11 cellular contexts compared by ENCODE assay signal in the genomic region with DNA sequence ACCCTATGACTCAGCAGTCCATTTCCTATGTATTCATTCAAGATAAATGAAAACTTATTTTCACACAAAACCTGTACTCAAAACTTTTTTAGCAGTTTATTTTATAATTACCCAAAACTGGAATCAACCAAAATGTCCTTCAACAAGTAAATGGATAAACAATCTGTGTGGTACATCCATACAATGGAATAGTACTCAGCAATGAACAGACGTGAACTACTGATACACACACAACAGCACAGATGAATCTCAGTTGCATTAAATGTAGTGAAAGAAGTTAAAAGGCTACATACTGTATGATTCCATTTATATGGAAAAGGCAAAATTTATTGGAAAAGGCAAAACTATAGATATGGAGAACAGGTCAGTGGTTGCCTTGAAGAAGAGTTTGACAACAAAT.
"Had no signal": no experiment of that assay in that cellular context is flagged by ENCODE, and none has a peak within 500 bp of the region (broad histone marks: within the 10 kb centered on the region; RNA-seq: fewer than 3 reads in every experiment).

No MANE protein-coding gene starts in this region.

- ATAC-seq: GM23338 had no signal

- DNase-seq: H9, HCEC 1CT, HFFc6, IMR-90, Karpas-422, KBM-7 had no signal

- H2AFZ ChIP-seq: GM23338 had no signal

- H3K27ac ChIP-seq: HL-60, KMS-11 had no signal

- H3K4me3 ChIP-seq: GM23338 had no signal

- H3K9ac ChIP-seq: KMS-11 had no signal

- FAIRE-seq: H1, H54 had no signal

- H3K4me2 ChIP-seq: GM23338, KMS-11 had no signal
